8 cellular contexts compared by ENCODE assay signal in the genomic region with DNA sequence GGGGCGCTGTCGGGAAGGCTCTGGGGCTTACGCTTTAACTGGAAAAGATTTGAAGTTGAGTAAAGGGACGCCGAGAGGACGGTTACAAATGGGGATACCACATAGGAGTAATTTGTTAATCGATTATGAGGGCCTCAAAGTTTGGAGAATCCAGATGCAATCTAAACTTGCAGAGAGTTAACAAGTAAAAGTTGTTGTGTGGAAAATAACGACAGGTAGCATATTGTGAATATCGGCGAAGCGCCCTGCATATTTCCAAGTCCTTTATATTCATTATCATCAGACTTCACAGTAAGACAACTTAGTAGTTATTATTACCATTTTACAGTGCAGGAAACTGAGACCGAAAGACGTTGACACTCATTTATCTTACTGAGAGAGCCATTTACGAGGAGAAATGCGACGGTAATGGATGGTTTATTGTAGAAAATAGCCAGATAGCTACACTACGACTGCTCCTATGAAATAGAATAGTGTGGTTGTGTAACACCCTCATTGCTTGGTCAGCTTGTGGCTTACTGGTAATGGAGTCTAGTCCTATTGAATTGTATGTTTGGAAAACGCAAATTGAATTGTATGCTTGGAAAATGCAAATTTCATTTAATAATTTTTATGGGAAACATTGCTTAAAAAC. TPM values are rescaled to one million over a fixed set of nuclear protein-coding genes. Genes with fewer than 3 reads are reported as not detected.
A peak's percentile ranks its signal among the peaks of the same experiment; 100 is the strongest.
DNase-seq lines count a peak whose midpoint lies in the region; ATAC-seq and TF ChIP-seq lines count a peak whose summit lies in the region.

No MANE protein-coding gene starts in this region.

- H3K27me3 ChIP-seq in left ventricle myocardium inferior (ENCODE audit: low read depth) (peaks cover 11% of the 10 kb centered on the region), rectal smooth muscle tissue (ENCODE audit: control insufficient read depth, insufficient read depth, low read length) (peaks cover 5% of the 10 kb centered on the region)

- peak overlapping the region; percentile 94 for H3K9ac ChIP-seq in rectal smooth muscle tissue (ENCODE audit: low read length)

- peaks cover 2% of the 10 kb centered on the region for H3K36me3 Mint-ChIP-seq in T-helper 2 cell treated with Interferon-gamma antibody and Interleukin-4, amounts not matched to agents 5 μg/mL and 100 μg/mL, for 36 hours (ENCODE audit: low read depth)

- no peaks in the 10 kb centered on the region for H3K36me3 ChIP-seq in left ventricle myocardium inferior
- H3K36me3 ChIP-seq in rectal smooth muscle tissue (ENCODE audit: control insufficient read depth, insufficient read depth, low read length) = peaks cover 4% of the 10 kb centered on the region

- peak overlapping the region; percentile 98 for H3K27ac ChIP-seq in left ventricle myocardium inferior (replicated peaks)
- peak overlapping the region; percentile 98 for H3K27ac ChIP-seq in rectal smooth muscle tissue (ENCODE audit: low read depth, low read length)

- peak overlapping the region; percentile 96 for H3K4me3 Mint-ChIP-seq in T-helper 2 cell treated with Interferon-gamma antibody and Interleukin-4, amounts not matched to agents 5 μg/mL and 100 μg/mL, for 36 hours

- no peak for ATAC-seq in HG03457 (IDR thresholded peaks at IDR 0.05; ENCODE audit: unreplicated experiment)

- H3K4me1 ChIP-seq in left ventricle myocardium inferior = peaks cover 76% of the 10 kb centered on the region
- H3K4me1 ChIP-seq in rectal smooth muscle tissue (ENCODE audit: control insufficient read depth, insufficient read depth, low read length) = peaks cover 12% of the 10 kb centered on the region

- intact Hi-C loops in left ventricle myocardium inferior (cut with micrococcal nuclease) (no loop called here), cardiac septum (cut with DNase I) (loop anchor here (1.0 to 5.0 kb wide), 3 partner anchors 75 to 165 kb away; a partner anchor contains a TSS)

- peak overlapping the region; percentile 73 for H3K27ac Mint-ChIP-seq in T-helper 2 cell treated with Interferon-gamma antibody and Interleukin-4, amounts not matched to agents 5 μg/mL and 100 μg/mL, for 36 hours

- DNase-seq in left ventricle myocardium inferior (no peak), cardiac septum (ENCODE audit: low spot score) (no peak), fibroblast of villous mesenchyme (ENCODE audit: low read depth) (peak; percentile 72), NK-92 (lab: John Stamatoyannopoulos, UW; ENCODE audit: unreplicated experiment) (no peak)
- no peak for DNase-seq in T-helper 2 cell treated with Interferon-gamma antibody and Interleukin-4, amounts not matched to agents 5 μg/mL and 100 μg/mL, for 36 hours (ENCODE audit: low spot score)
- no peak for DNase-seq in stimulated activated CD4-positive, alpha-beta T cell treated with anti-CD3 and anti-CD28 coated beads, Interleukin-2, amount 100 ng/mL, for 24 hours

- TF ChIP-seq CTCF in left ventricle myocardium inferior (IDR thresholded peaks at IDR 0.05; ENCODE audit: borderline replicate concordance) = no peak
- no peak for TF ChIP-seq CTCF in fibroblast of villous mesenchyme (IDR thresholded peaks at IDR 0.05; ENCODE audit: insufficient read depth, low read depth, low read length)

- no peaks in the 10 kb centered on the region for H3K9me3 Mint-ChIP-seq in T-helper 2 cell treated with Interferon-gamma antibody and Interleukin-4, amounts not matched to agents 5 μg/mL and 100 μg/mL, for 36 hours

- H3K4me1 Mint-ChIP-seq in T-helper 2 cell treated with Interferon-gamma antibody and Interleukin-4, amounts not matched to agents 5 μg/mL and 100 μg/mL, for 36 hours (ENCODE audit: low read depth) = peaks cover 42% of the 10 kb centered on the region

- peak overlapping the region; percentile 93 for H3K4me3 ChIP-seq in left ventricle myocardium inferior
- peak overlapping the region; percentile 81 for H3K4me3 ChIP-seq in fibroblast of villous mesenchyme (ENCODE audit: low read depth, low read length)
- H3K4me3 ChIP-seq in rectal smooth muscle tissue (ENCODE audit: low read length) = peak overlapping the region; percentile 92

- H3K27me3 Mint-ChIP-seq in T-helper 2 cell treated with Interferon-gamma antibody and Interleukin-4, amounts not matched to agents 5 μg/mL and 100 μg/mL, for 36 hours (ENCODE audit: low read depth) = peaks cover 21% of the 10 kb centered on the region

- H3K9me3 ChIP-seq in left ventricle myocardium inferior (replicated peaks) = no peaks in the 10 kb centered on the region

RNA-seq across cellular contexts. Expression of a gene that starts 0.7 kb away (rescaled TPM):
- total RNA-seq in left ventricle myocardium inferior (34.3 TPM), cardiac septum (27.9 TPM), fibroblast of villous mesenchyme (41.9 and 42.7 TPM in 2 replicates)

RNA-seq across cellular contexts. Expression of a gene that starts 12.3 kb away (rescaled TPM):
- total RNA-seq in left ventricle myocardium inferior (1.8 TPM), cardiac septum (0.48 TPM), fibroblast of villous mesenchyme (not detected in 2 replicates)
